Comparison of ENCODE assay signal across 20 cellular contexts in the genomic region with DNA sequence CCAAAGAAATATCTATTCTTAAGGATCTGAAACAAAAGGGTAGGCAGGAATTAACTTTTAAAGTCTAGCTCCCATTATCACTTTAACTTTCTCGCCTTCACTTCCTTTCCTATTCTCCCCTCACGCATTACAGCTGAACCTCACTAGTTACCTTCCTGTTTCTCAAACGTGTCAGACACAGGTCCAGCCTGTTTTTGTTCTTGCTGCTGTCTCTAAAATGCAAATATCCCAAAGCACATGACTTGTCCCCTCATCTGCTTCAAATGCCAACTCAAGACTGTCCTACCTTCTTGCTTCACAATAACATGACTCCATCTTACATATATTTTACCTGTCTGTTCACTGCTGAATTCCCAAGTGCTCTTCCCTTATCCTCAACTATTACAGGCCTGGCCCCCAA. TPM values are rescaled to one million over a fixed set of nuclear protein-coding genes. Genes with fewer than 3 reads are reported as not detected.
A peak's percentile ranks its signal among the peaks of the same experiment; 100 is the strongest.
DNase-seq lines count a peak whose midpoint lies in the region; ATAC-seq and TF ChIP-seq lines count a peak whose summit lies in the region.
"Had no signal": no experiment of that assay in that cellular context is flagged by ENCODE, and none has a peak within 500 bp of the region (broad histone marks: within the 10 kb centered on the region; RNA-seq: fewer than 3 reads in every experiment).

No MANE protein-coding gene starts in this region.

- H3K23ac ChIP-seq in H9 (ENCODE audit: insufficient read length, low read depth, low read length), result no peak overlapping the region

- no peak overlapping the region for H3K4me3 Mint-ChIP-seq in activated CD4-positive, alpha-beta T cell treated with anti-CD3 and anti-CD28 coated beads, Interleukin-2, amount 10 ng/mL, durations not matched to agents 7 days and 5 days
- H3K4me3 Mint-ChIP-seq in activated naive CD8-positive, alpha-beta T cell treated with anti-CD3 and anti-CD28 coated beads for 36 hours, result no peak overlapping the region
- H3K4me3 Mint-ChIP-seq in natural killer cell treated with Interleukin-12 subunit alpha and Interleukin-12 subunit beta and Interleukin-15 and Interleukin-18, amount 100 ng/mL, for 72 hours, result no peak overlapping the region
- H3K4me3 Mint-ChIP-seq in H9, result no peak overlapping the region

- H3K56ac ChIP-seq in H9 (ENCODE audit: insufficient read length, low read depth, low read length), result no peak overlapping the region

- H3K27ac Mint-ChIP-seq in activated CD4-positive, alpha-beta T cell treated with anti-CD3 and anti-CD28 coated beads, Interleukin-2, amount 10 ng/mL, durations not matched to agents 7 days and 5 days, result peak overlapping the region; percentile 1
- H3K27ac Mint-ChIP-seq in activated naive CD8-positive, alpha-beta T cell treated with anti-CD3 and anti-CD28 coated beads for 36 hours, result peak overlapping the region; percentile 47
- peak overlapping the region; percentile 16 to 58 for H3K27ac Mint-ChIP-seq in natural killer cell treated with Interleukin-12 subunit alpha and Interleukin-12 subunit beta and Interleukin-15 and Interleukin-18, amount 100 ng/mL, for 72 hours
- H3K27ac Mint-ChIP-seq in H9, result peak overlapping the region in 1 of 3 experiments; percentile 38; a peak in 1 of 7 replicates

- no peaks in the 10 kb centered on the region for H3K79me2 ChIP-seq in H9 (ENCODE audit: insufficient read depth, low read length)

- no peak overlapping the region for H3K4ac ChIP-seq in H9 (ENCODE audit: low read depth, low read length)

- no peak overlapping the region for H3K9ac ChIP-seq in H9 (ENCODE audit: extremely low read depth, insufficient read length, low read length)

- H3K4me1 Mint-ChIP-seq in activated CD4-positive, alpha-beta T cell treated with anti-CD3 and anti-CD28 coated beads, Interleukin-2, amount 10 ng/mL, durations not matched to agents 7 days and 5 days, result no peaks in the 10 kb centered on the region
- H3K4me1 Mint-ChIP-seq in activated naive CD8-positive, alpha-beta T cell treated with anti-CD3 and anti-CD28 coated beads for 36 hours, result no peaks in the 10 kb centered on the region
- peaks cover 5 to 7% of the 10 kb centered on the region in 2 donors for H3K4me1 Mint-ChIP-seq in natural killer cell treated with Interleukin-12 subunit alpha and Interleukin-12 subunit beta and Interleukin-15 and Interleukin-18, amount 100 ng/mL, for 72 hours (ENCODE audit: low read depth in 2 of 2)
- H3K4me1 Mint-ChIP-seq in H9, result no peaks in the 10 kb centered on the region

- no peak overlapping the region for H2BK5ac ChIP-seq in H9 (ENCODE audit: insufficient read length, low read length)

- H4K5ac ChIP-seq in H9 (ENCODE audit: insufficient read length, low read depth, low read length), result no peak overlapping the region

- H3K27me3 ChIP-seq in H9 (ENCODE audit: insufficient read depth, low read length), result no peaks in the 10 kb centered on the region
- H3K27me3 ChIP-seq: ascending aorta, colonic mucosa, esophagus muscularis mucosa, right atrium auricular region, upper lobe of left lung had no signal

- no peak overlapping the region for H4K8ac ChIP-seq in H9 (replicated peaks; ENCODE audit: insufficient read length, low read depth, low read length)

- no peaks in the 10 kb centered on the region for H3K9me3 ChIP-seq in H9 (ENCODE audit: control insufficient read depth, low read depth, low read length)
- H3K9me3 ChIP-seq: ascending aorta, colonic mucosa, esophagus muscularis mucosa, right atrium auricular region, upper lobe of left lung had no signal

- no peak overlapping the region for H3K18ac ChIP-seq in H9 (ENCODE audit: insufficient read length, low read depth, low read length)

- WGBS in H9 (ENCODE audit: extremely low coverage, insufficient read length, low lambda C conversion rate), result 100% methylated on average over 2 of the region's 3 CpGs

- TF ChIP-seq CTCF in H9 (conservative IDR thresholded peaks at IDR 0.05), result no peak

- no peak for DNase-seq in activated CD4-positive, alpha-beta T cell treated with anti-CD3 and anti-CD28 coated beads, Interleukin-2, amount 10 ng/mL, durations not matched to agents 7 days and 5 days
- no peak for DNase-seq in activated CD4-positive, alpha-beta T cell treated with anti-CD3 and anti-CD28 coated beads, Interleukin-2, amount 50 U/mL, for 48 hours
- DNase-seq in activated naive CD8-positive, alpha-beta T cell treated with anti-CD3 and anti-CD28 coated beads for 36 hours, result no peak
- no peak for DNase-seq in natural killer cell treated with Interleukin-12 subunit alpha and Interleukin-12 subunit beta and Interleukin-15 and Interleukin-18, amount 100 ng/mL, for 72 hours (ENCODE audit: low spot score)
- no peak for DNase-seq in NCI-H82 treated with DMSO at 0.1 percent for 48 hours (lab: John Stamatoyannopoulos, UW; ENCODE audit: unreplicated experiment)
- DNase-seq in H9, result no peak
- DNase-seq: activated T-cell treated with anti-CD3 and anti-CD28 coated beads, Interleukin-2, amount 50 U/mL, for 48 hours; colonic mucosa; Kasumi-1; NCI-H1694; NCI-H510A treated with DMSO at 0.1 percent for 48 hours; stimulated activated CD4-positive, alpha-beta T cell treated with anti-CD3 and anti-CD28 coated beads, Interleukin-2, amount 100 ng/mL, for 48 hours had no signal

- H3K79me1 ChIP-seq in H9 (ENCODE audit: insufficient read depth, low read depth, low read length, poor library complexity, severe bottlenecking), result no peaks in the 10 kb centered on the region

- no peaks in the 10 kb centered on the region for H3K4me1 ChIP-seq in H9 (ENCODE audit: insufficient read depth, low read length)
- H3K4me1 ChIP-seq: ascending aorta, colonic mucosa, esophagus muscularis mucosa, right atrium auricular region, upper lobe of left lung had no signal

- H2AFZ ChIP-seq in H9 (ENCODE audit: low read length), result no peak overlapping the region

- H3K36me3 Mint-ChIP-seq in activated CD4-positive, alpha-beta T cell treated with anti-CD3 and anti-CD28 coated beads, Interleukin-2, amount 10 ng/mL, durations not matched to agents 7 days and 5 days (ENCODE audit: low read depth), result peaks cover 44% of the 10 kb centered on the region
- H3K36me3 Mint-ChIP-seq in activated naive CD8-positive, alpha-beta T cell treated with anti-CD3 and anti-CD28 coated beads for 36 hours, result peaks cover 10% of the 10 kb centered on the region
- H3K36me3 Mint-ChIP-seq in natural killer cell treated with Interleukin-12 subunit alpha and Interleukin-12 subunit beta and Interleukin-15 and Interleukin-18, amount 100 ng/mL, for 72 hours, result peaks cover 40% of the 10 kb centered on the region
- peaks cover 2 to 35% (median 22%) of the 10 kb centered on the region in 3 experiments for H3K36me3 Mint-ChIP-seq in H9 (ENCODE audit: insufficient read depth in 1 of 3, low read depth in 3 of 3)

- no peak overlapping the region for H3K4me2 ChIP-seq in H9 (ENCODE audit: insufficient read depth, insufficient read length, low read length)

- H3T11ph ChIP-seq in H9 (ENCODE audit: low read length), result no peak overlapping the region

- POLR2A ChIA-PET in activated CD4-positive, alpha-beta T cell treated with anti-CD3 and anti-CD28 coated beads, Interleukin-2, amount 10 ng/mL, durations not matched to agents 7 days and 5 days (lab: Charles Lee), result interaction anchor here (0.8 kb wide), 1 partner anchor 40 kb away, joined by 3 read pairs; no protein-coding TSS in a partner anchor

- CTCF ChIA-PET in activated CD4-positive, alpha-beta T cell treated with anti-CD3 and anti-CD28 coated beads, Interleukin-2, amount 10 ng/mL, durations not matched to agents 7 days and 5 days (lab: Charles Lee), result no interaction called here

- no peak overlapping the region for H2BK20ac ChIP-seq in H9 (ENCODE audit: low read depth, low read length, poor library complexity, severe bottlenecking)

- no peak overlapping the region for H2BK12ac ChIP-seq in H9 (ENCODE audit: insufficient read length, low read depth, low read length)

- no peaks in the 10 kb centered on the region for H3K27me3 Mint-ChIP-seq in activated CD4-positive, alpha-beta T cell treated with anti-CD3 and anti-CD28 coated beads, Interleukin-2, amount 10 ng/mL, durations not matched to agents 7 days and 5 days
- H3K27me3 Mint-ChIP-seq in activated naive CD8-positive, alpha-beta T cell treated with anti-CD3 and anti-CD28 coated beads for 36 hours, result no peaks in the 10 kb centered on the region
- H3K27me3 Mint-ChIP-seq in natural killer cell treated with Interleukin-12 subunit alpha and Interleukin-12 subunit beta and Interleukin-15 and Interleukin-18, amount 100 ng/mL, for 72 hours, result no peaks in the 10 kb centered on the region
- H3K27me3 Mint-ChIP-seq in H9 (ENCODE audit: low read depth), result no peaks in the 10 kb centered on the region

- no peaks in the 10 kb centered on the region for H4K20me1 ChIP-seq in H9 (ENCODE audit: control insufficient read depth, insufficient read depth, insufficient read length)

- H2BK15ac ChIP-seq in H9 (ENCODE audit: low read depth, low read length), result no peak overlapping the region

- no peak overlapping the region for H3K14ac ChIP-seq in H9 (ENCODE audit: insufficient read depth, low read length)

- H3K27ac ChIP-seq in H9 (ENCODE audit: insufficient read length, low read depth, low read length), result no peak overlapping the region
- H3K27ac ChIP-seq: ascending aorta, colonic mucosa, esophagus muscularis mucosa, HL-60, right atrium auricular region, upper lobe of left lung had no signal

- H3K9me3 Mint-ChIP-seq in activated CD4-positive, alpha-beta T cell treated with anti-CD3 and anti-CD28 coated beads, Interleukin-2, amount 10 ng/mL, durations not matched to agents 7 days and 5 days, result no peaks in the 10 kb centered on the region
- no peaks in the 10 kb centered on the region for H3K9me3 Mint-ChIP-seq in activated naive CD8-positive, alpha-beta T cell treated with anti-CD3 and anti-CD28 coated beads for 36 hours
- H3K9me3 Mint-ChIP-seq in natural killer cell treated with Interleukin-12 subunit alpha and Interleukin-12 subunit beta and Interleukin-15 and Interleukin-18, amount 100 ng/mL, for 72 hours, result no peaks in the 10 kb centered on the region
- no peaks in the 10 kb centered on the region for H3K9me3 Mint-ChIP-seq in H9

- H2AK5ac ChIP-seq in H9 (ENCODE audit: insufficient read length, low read length), result no peak overlapping the region

- H2BK120ac ChIP-seq in H9 (ENCODE audit: low read depth, low read length, poor library complexity, severe bottlenecking), result no peak overlapping the region

- ATAC-seq in HG02610 (IDR thresholded peaks at IDR 0.05; ENCODE audit: unreplicated experiment) (peak; percentile 47), HG03439 (IDR thresholded peaks at IDR 0.05; ENCODE audit: unreplicated experiment) (no peak)
- peak in 1 of 2 donors; percentile 33 for ATAC-seq in natural killer cell treated with Interleukin-12 subunit alpha and Interleukin-12 subunit beta and Interleukin-15 and Interleukin-18, amount 100 ng/mL, for 72 hours

- no peak overlapping the region for H4K91ac ChIP-seq in H9 (ENCODE audit: insufficient read length, low read depth, low read length)

- H3K23me2 ChIP-seq in H9 (ENCODE audit: insufficient read length, low read depth, low read length, poor library complexity, severe bottlenecking), result no peaks in the 10 kb centered on the region

RNA-seq across cellular contexts. Expression of a gene that starts 17.6 kb away (rescaled TPM):
- 10 to 100 TPM; 47.8 to 64.3 TPM for total RNA-seq in activated CD4-positive, alpha-beta T cell treated with anti-CD3 and anti-CD28 coated beads, Interleukin-2, amount 10 ng/mL, durations not matched to agents 7 days and 5 days
- total RNA-seq in activated naive CD8-positive, alpha-beta T cell treated with anti-CD3 and anti-CD28 coated beads for 36 hours, result 10 to 100 TPM; 46.0 to 50.3 TPM
- total RNA-seq in natural killer cell treated with Interleukin-12 subunit alpha and Interleukin-12 subunit beta and Interleukin-15 and Interleukin-18, amount 100 ng/mL, for 72 hours, result 10 to 100 TPM; 46.6 to 52.8 TPM
- 31.9 and 35.2 TPM in 2 replicates for total RNA-seq in H9 (2021)

RNA-seq across cellular contexts. Expression of a gene that starts 17.9 kb away (rescaled TPM):
- 10 to 100 TPM; 39.6 to 41.5 TPM for total RNA-seq in activated CD4-positive, alpha-beta T cell treated with anti-CD3 and anti-CD28 coated beads, Interleukin-2, amount 10 ng/mL, durations not matched to agents 7 days and 5 days
- 10 to 100 TPM; 31.5 to 33.7 TPM for total RNA-seq in activated naive CD8-positive, alpha-beta T cell treated with anti-CD3 and anti-CD28 coated beads for 36 hours
- 10 to 100 TPM; 51.9 to 90.5 TPM for total RNA-seq in natural killer cell treated with Interleukin-12 subunit alpha and Interleukin-12 subunit beta and Interleukin-15 and Interleukin-18, amount 100 ng/mL, for 72 hours
- total RNA-seq in H9 (2021), result 21.8 and 22.0 TPM in 2 replicates

RNA-seq across cellular contexts. Expression of a gene that starts 55.2 kb away (rescaled TPM):
- total RNA-seq in activated CD4-positive, alpha-beta T cell treated with anti-CD3 and anti-CD28 coated beads, Interleukin-2, amount 10 ng/mL, durations not matched to agents 7 days and 5 days, result 10 to 100 TPM; 57.8 to 63.7 TPM
- 10 to 100 TPM; 50.3 to 54.3 TPM for total RNA-seq in activated naive CD8-positive, alpha-beta T cell treated with anti-CD3 and anti-CD28 coated beads for 36 hours
- total RNA-seq in natural killer cell treated with Interleukin-12 subunit alpha and Interleukin-12 subunit beta and Interleukin-15 and Interleukin-18, amount 100 ng/mL, for 72 hours, result 100 to 1,000 TPM in 1 of 2 donors, 10 to 100 TPM in 1; 85.4 to 111 TPM
- total RNA-seq in H9 (2021), result not detected in 2 replicates
- total RNA-seq: H1 had no signal

Comparison
In these comparisons a context has a peak if more than half of its experiments do, and no peak if none do; other contexts are left out.
1. RNA of a gene that starts 55.2 kb away (total RNA-seq): 85.4 to 111 TPM in natural killer cell treated with Interleukin-12 subunit alpha and Interleukin-12 subunit beta and Interleukin-15 and Interleukin-18, amount 100 ng/mL, for 72 hours, 57.8 to 63.7 TPM in activated CD4-positive, alpha-beta T cell treated with anti-CD3 and anti-CD28 coated beads, Interleukin-2, amount 10 ng/mL, durations not matched to agents 7 days and 5 days and 50.3 to 54.3 TPM in activated naive CD8-positive, alpha-beta T cell treated with anti-CD3 and anti-CD28 coated beads for 36 hours; not detected in H9; every median in the first group is over 10 times any median in the second.